Comparison of ENCODE assay signal across 9 cellular contexts in the genomic region with DNA sequence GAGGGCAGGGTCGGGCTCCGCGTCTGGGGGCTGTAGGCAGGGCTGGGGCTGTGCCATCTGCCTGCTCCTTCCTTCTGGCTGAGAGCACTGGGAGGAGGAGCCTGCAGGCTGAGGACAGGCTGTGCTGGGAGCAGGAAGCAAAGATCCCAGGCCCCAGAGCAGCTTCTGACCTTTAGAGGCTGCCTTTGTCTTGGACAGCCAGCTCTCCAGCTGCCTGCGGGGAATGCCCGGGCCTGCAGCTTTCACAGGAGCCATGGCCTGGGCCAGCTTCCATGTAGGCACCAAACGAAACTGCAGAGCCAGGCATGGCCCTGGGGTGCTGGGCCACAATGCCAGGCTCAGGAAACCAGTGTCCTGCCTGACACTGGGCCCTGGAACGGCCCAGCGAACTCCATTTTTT.
DNase-seq lines count a peak whose midpoint lies in the region; ATAC-seq and TF ChIP-seq lines count a peak whose summit lies in the region.
"Had no signal": no experiment of that assay in that cellular context is flagged by ENCODE, and none has a peak within 500 bp of the region (broad histone marks: within the 10 kb centered on the region; RNA-seq: fewer than 3 reads in every experiment).

No MANE protein-coding gene starts in this region.

- H3K4me3 ChIP-seq in MG63 (no peak overlapping the region), coronary artery (peak overlapping the region; percentile 19), left lung (no peak overlapping the region)
- H3K4me3 ChIP-seq in naive thymus-derived CD4-positive, alpha-beta T cell (ENCODE audit: low read length) = no peak overlapping the region

- POLR2A ChIA-PET in naive thymus-derived CD4-positive, alpha-beta T cell (lab: Charles Lee) = no interaction called here

- DNase-seq in MG63 = peak; percentile 61
- DNase-seq in coronary artery (ENCODE audit: low spot score) = no peak
- peak; percentile 46 to 63 for DNase-seq in left lung
- peak; percentile 21 for DNase-seq in stromal cell of bone marrow (ENCODE audit: low read depth)
- no peak for DNase-seq in naive thymus-derived CD4-positive, alpha-beta T cell
- no peak for DNase-seq in HuH-7.5 (ENCODE audit: low spot score)

- H3K27me3 ChIP-seq in MG63 (no peaks in the 10 kb centered on the region), left lung (no peaks in the 10 kb centered on the region)
- no peaks in the 10 kb centered on the region for H3K27me3 ChIP-seq in naive thymus-derived CD4-positive, alpha-beta T cell (ENCODE audit: control insufficient read depth in 2 of 2, insufficient read depth in 2 of 2, low read length in 2 of 2)

- peaks cover 4% of the 10 kb centered on the region; the same call in 1 of the 2 replicates for H3K36me3 ChIP-seq in MG63
- H3K36me3 ChIP-seq in left lung = no peaks in the 10 kb centered on the region
- no peaks in the 10 kb centered on the region for H3K36me3 ChIP-seq in naive thymus-derived CD4-positive, alpha-beta T cell (ENCODE audit: control insufficient read depth in 2 of 3, insufficient read depth in 3 of 3, low read length in 3 of 3)

- no peaks in the 10 kb centered on the region for H3K4me1 Mint-ChIP-seq in naive thymus-derived CD4-positive, alpha-beta T cell
- H3K4me1 Mint-ChIP-seq: central memory CD8-positive, alpha-beta T cell had no signal

- no peak overlapping the region for H3K4me3 Mint-ChIP-seq in naive thymus-derived CD4-positive, alpha-beta T cell
- H3K4me3 Mint-ChIP-seq: central memory CD8-positive, alpha-beta T cell had no signal

- CTCF ChIA-PET in naive thymus-derived CD4-positive, alpha-beta T cell (lab: Charles Lee) = no interaction called here

- H3K9me3 ChIP-seq in MG63 = no peaks in the 10 kb centered on the region
- H3K9me3 ChIP-seq in left lung = no peaks in the 10 kb centered on the region
- no peaks in the 10 kb centered on the region for H3K9me3 ChIP-seq in naive thymus-derived CD4-positive, alpha-beta T cell (ENCODE audit: control insufficient read depth in 2 of 3, low read length in 3 of 3)

- no peak overlapping the region for H3K27ac Mint-ChIP-seq in naive thymus-derived CD4-positive, alpha-beta T cell

- TF ChIP-seq CTCF in coronary artery (IDR thresholded peaks at IDR 0.05) (no peak), left lung (IDR thresholded peaks at IDR 0.05) (no peak)

- intact Hi-C loops in left lung (cut with DNase I) = no loop called here
- intact Hi-C loops in naive thymus-derived CD4-positive, alpha-beta T cell (cut with micrococcal nuclease) = no loop called here

- H3K4me1 ChIP-seq in left lung = peaks cover 6 to 10% of the 10 kb centered on the region in 2 donors
- no peaks in the 10 kb centered on the region for H3K4me1 ChIP-seq in naive thymus-derived CD4-positive, alpha-beta T cell (ENCODE audit: control insufficient read depth in 2 of 2, insufficient read depth in 2 of 2, low read length in 2 of 2)

- ATAC-seq in left lung (peak; percentile 83), HG03565 (IDR thresholded peaks at IDR 0.05; ENCODE audit: unreplicated experiment) (no peak), GM19467 (IDR thresholded peaks at IDR 0.05; ENCODE audit: unreplicated experiment) (no peak)
- ATAC-seq in naive thymus-derived CD4-positive, alpha-beta T cell = no peak

- peak overlapping the region; percentile 50 to 72 for H3K27ac ChIP-seq in coronary artery
- peak overlapping the region; percentile 45 to 54 for H3K27ac ChIP-seq in left lung
- no peak overlapping the region for H3K27ac ChIP-seq in naive thymus-derived CD4-positive, alpha-beta T cell (ENCODE audit: low read depth, low read length)

- H3K27me3 Mint-ChIP-seq in naive thymus-derived CD4-positive, alpha-beta T cell = no peaks in the 10 kb centered on the region
- H3K27me3 Mint-ChIP-seq: central memory CD8-positive, alpha-beta T cell had no signal

- H3K9me3 Mint-ChIP-seq in naive thymus-derived CD4-positive, alpha-beta T cell = peaks cover 0 to 9% (median 0%) of the 10 kb centered on the region in 11 donors

- H3K36me3 Mint-ChIP-seq in naive thymus-derived CD4-positive, alpha-beta T cell = peaks cover 0 to 22% (median 16%) of the 10 kb centered on the region in 5 donors

Comparison
In these comparisons a context has a peak if more than half of its experiments do, and no peak if none do; other contexts are left out.
1. DNase-seq: peak in MG63 (single experiment), left lung (2 of 2) and stromal cell of bone marrow (single experiment); none in coronary artery (single experiment), naive thymus-derived CD4-positive, alpha-beta T cell (0 of 9) and HuH-7.5 (single experiment).